17 cellular contexts compared by ENCODE assay signal in the genomic region with DNA sequence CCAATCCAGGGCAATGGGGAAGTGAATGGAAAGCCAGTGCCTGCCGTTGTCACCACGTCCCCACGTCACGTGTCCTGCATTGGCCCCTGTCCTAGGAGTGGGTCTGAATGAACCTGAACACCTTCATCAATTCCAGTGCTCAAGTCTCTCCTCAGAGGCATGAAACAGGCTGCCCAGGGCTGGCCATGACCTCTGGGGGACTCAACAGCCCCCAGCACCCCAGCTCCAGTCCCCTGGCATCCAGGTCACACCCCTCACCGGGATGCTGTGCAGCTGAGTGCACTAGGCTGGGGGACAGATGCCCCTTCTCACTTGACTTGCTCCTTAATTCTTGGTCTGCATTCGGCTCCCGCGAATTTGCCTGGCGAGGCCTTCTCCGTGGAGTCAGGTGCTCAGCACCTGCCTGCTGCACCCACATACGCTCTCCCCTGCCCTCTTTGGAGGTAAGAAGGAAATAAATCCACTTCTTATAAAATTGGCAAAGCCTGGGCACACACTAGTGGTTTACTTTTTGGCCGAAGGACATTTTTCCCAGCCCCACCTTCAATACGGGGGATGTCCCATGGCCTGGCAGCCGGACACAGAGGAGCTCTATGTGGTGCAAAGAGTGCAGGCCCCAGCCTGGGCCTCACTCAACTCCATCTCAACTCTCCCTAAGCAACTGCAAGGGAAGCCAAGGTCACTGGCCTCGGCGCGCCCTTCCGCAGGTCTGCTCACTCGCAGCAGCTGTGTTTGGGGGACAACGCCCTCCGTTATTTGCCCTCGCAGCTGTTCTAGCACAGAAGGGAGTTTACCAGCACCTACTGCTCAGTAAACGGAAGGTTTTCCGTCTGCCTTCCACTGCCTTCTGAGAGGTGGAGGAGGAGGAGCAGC.
"Had no signal": no experiment of that assay in that cellular context is flagged by ENCODE, and none has a peak within 500 bp of the region (broad histone marks: within the 10 kb centered on the region; RNA-seq: fewer than 3 reads in every experiment).

No MANE protein-coding gene starts in this region.

- H3K9me3 Mint-ChIP-seq: activated T-cell treated with anti-CD3 and anti-CD28 coated beads, Interleukin-2, amount 50 U/mL, for 4 hours; type B pancreatic cell had no signal

- H3K4me1 Mint-ChIP-seq: activated CD4-positive, alpha-beta memory T cell treated with anti-CD3 and anti-CD28 coated beads, Interleukin-2, amount 10 ng/mL, durations not matched to agents 7 days and 5 days; stimulated activated memory B cell treated with anti-CD40 and anti-IgM and Interleukin-4, amounts not matched to agents 10 μg/mL and 1 μg/mL and 100 μg/mL, for 72 hours had no signal

- H3K27me3 Mint-ChIP-seq: activated CD4-positive, alpha-beta memory T cell treated with anti-CD3 and anti-CD28 coated beads, Interleukin-2, amount 10 ng/mL, durations not matched to agents 7 days and 5 days had no signal

- H3K36me3 ChIP-seq: heart right ventricle, neural progenitor cell, ovary, right lobe of liver had no signal

- H3K9ac ChIP-seq: neural progenitor cell had no signal

- H3K36me3 Mint-ChIP-seq: activated naive CD4-positive, alpha-beta T cell treated with anti-CD3 and anti-CD28 coated beads, Interleukin-2, amount 50 U/mL, for 72 hours; neural progenitor cell; stimulated activated memory B cell treated with anti-CD40 and anti-IgM and Interleukin-4, amounts not matched to agents 10 μg/mL and 1 μg/mL and 100 μg/mL, for 72 hours; type B pancreatic cell had no signal

- H3K27ac Mint-ChIP-seq: activated CD4-positive, alpha-beta memory T cell treated with anti-CD3 and anti-CD28 coated beads, Interleukin-2, amount 10 ng/mL, durations not matched to agents 7 days and 5 days; activated naive CD4-positive, alpha-beta T cell treated with anti-CD3 and anti-CD28 coated beads, Interleukin-2, amount 50 U/mL, for 72 hours; neural progenitor cell; stimulated activated memory B cell treated with anti-CD40 and anti-IgM and Interleukin-4, amounts not matched to agents 10 μg/mL and 1 μg/mL and 100 μg/mL, for 72 hours; type B pancreatic cell had no signal

- DNase-seq: activated CD4-positive, alpha-beta memory T cell treated with anti-CD3 and anti-CD28 coated beads, Interleukin-2, amount 10 ng/mL, durations not matched to agents 7 days and 5 days; activated gamma-delta T cell; activated T-cell treated with anti-CD3 and anti-CD28 coated beads, Interleukin-2, amount 50 U/mL, for 4 hours; caudate nucleus; cortex of kidney; effector CD8-positive, alpha-beta T cell; heart right ventricle; mesenchymal stem cell; right lobe of liver; SHP77 had no signal

- ATAC-seq: activated naive CD4-positive, alpha-beta T cell treated with anti-CD3 and anti-CD28 coated beads, Interleukin-2, amount 50 U/mL, for 72 hours; activated T-cell treated with anti-CD3 and anti-CD28 coated beads, Interleukin-2, amount 50 U/mL, for 4 hours; right lobe of liver; SK-N-SH treated with all-trans-retinoic acid at 6 μM for 48 hours; stimulated activated memory B cell treated with anti-CD40 and anti-IgM and Interleukin-4, amounts not matched to agents 10 μg/mL and 1 μg/mL and 100 μg/mL, for 72 hours had no signal

- H3K27me3 ChIP-seq: neural progenitor cell, ovary, right lobe of liver had no signal

- H3K4me3 Mint-ChIP-seq: activated CD4-positive, alpha-beta memory T cell treated with anti-CD3 and anti-CD28 coated beads, Interleukin-2, amount 10 ng/mL, durations not matched to agents 7 days and 5 days; activated T-cell treated with anti-CD3 and anti-CD28 coated beads, Interleukin-2, amount 50 U/mL, for 4 hours; neural progenitor cell; stimulated activated memory B cell treated with anti-CD40 and anti-IgM and Interleukin-4, amounts not matched to agents 10 μg/mL and 1 μg/mL and 100 μg/mL, for 72 hours; type B pancreatic cell had no signal

- H3K27ac ChIP-seq: heart right ventricle, neural progenitor cell, ovary, right lobe of liver, VCaP had no signal

- H3K9me3 ChIP-seq: heart right ventricle, ovary, right lobe of liver had no signal

- H3K4me3 ChIP-seq: heart right ventricle, neural progenitor cell, ovary, right lobe of liver had no signal

- H3K4me1 ChIP-seq: right lobe of liver had no signal
